ENCODE assay signal across 8 cellular contexts in the genomic region with DNA sequence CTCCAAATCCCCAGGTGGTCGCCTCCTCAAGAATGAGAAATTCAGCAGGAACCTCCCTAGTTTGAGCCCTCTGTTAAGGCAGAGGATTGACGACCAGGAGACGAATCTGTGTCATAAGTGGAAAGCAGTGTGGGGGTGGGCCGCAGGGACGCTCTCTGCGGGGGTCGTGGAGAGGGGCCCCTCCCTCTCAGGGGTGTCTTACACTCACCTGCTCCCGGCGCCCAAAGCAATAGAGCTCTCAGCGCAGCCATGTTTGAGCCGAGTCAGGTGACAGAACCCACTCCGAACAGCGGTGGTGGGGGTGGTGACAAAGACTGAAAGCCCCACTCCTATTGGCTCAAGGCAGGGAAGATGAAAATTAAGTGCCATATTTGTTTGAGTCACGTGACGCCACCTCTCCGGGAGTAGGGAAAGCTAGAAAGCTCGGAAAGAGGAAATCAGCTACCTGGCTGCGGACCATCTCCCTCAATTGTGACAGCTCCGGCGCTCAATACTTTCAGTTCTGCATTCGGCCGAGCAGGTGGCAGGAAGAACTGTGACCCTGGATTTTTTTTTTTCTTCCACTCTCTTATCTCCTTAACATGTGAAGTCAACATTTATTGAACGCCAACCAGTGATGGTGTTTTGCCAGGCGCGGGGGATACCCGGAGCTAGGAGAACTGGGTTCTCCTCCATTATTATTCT. TPM values are rescaled to one million over a fixed set of nuclear protein-coding genes. Genes with fewer than 3 reads are reported as not detected.
A peak's percentile ranks its signal among the peaks of the same experiment; 100 is the strongest.
DNase-seq lines count a peak whose midpoint lies in the region; ATAC-seq and TF ChIP-seq lines count a peak whose summit lies in the region.

ZFYVE26 (minus strand) TSS at position 265 of the 684 bp plus-strand sequence. CDS start 627 bp downstream, outside the sequence.

- peaks cover 24 to 28% of the 10 kb centered on the region in 2 experiments for H3K36me3 ChIP-seq in SK-N-SH (replicated peaks in 1 of 2; ENCODE audit: control insufficient read depth in 1 of 2, insufficient read depth in 2 of 2, low read length in 1 of 2)

- H3K27ac ChIP-seq in SK-N-SH (ENCODE audit: low read depth in 2 of 2, low read length in 1 of 2) (peak within 1 kb of the TSS; percentile 52 to 79), temporal lobe (ENCODE audit: low read depth, low read length) (peak within 1 kb of the TSS; percentile 83)

- H3K27me3 ChIP-seq in SK-N-SH (ENCODE audit: insufficient read depth): no peaks in the 10 kb centered on the region

- H3K4me1 ChIP-seq in SK-N-SH (ENCODE audit: control insufficient read depth in 1 of 2, insufficient read depth in 2 of 2, low read depth in 1 of 2, low read length in 1 of 2): peaks cover 8 to 17% of the 10 kb centered on the region in 2 experiments

- peak within 1 kb of the TSS; percentile 90 for H2AFZ ChIP-seq in SK-N-SH (ENCODE audit: low read depth)

- H3K4me3 ChIP-seq in SK-N-SH (ENCODE audit: low read depth in 2 of 2, low read length in 1 of 2): peak within 1 kb of the TSS; percentile 77 to 97

- TF ChIP-seq CTCF in SK-N-SH (IDR thresholded peaks at IDR 0.05): no peak

- H3F3A ChIP-seq in SK-N-SH (replicated peaks; ENCODE audit: insufficient read depth): no peaks in the 10 kb centered on the region

- peak within 1 kb of the TSS; percentile 76 for H3K9ac ChIP-seq in SK-N-SH

- peak; percentile 83 for ATAC-seq in HG02571 (IDR thresholded peaks at IDR 0.05; ENCODE audit: unreplicated experiment)

- H3K4me2 ChIP-seq in SK-N-SH: peak within 1 kb of the TSS; percentile 83

- peaks cover 28% of the 10 kb centered on the region for H3K79me2 ChIP-seq in SK-N-SH (ENCODE audit: insufficient read depth)

- under 1% methylated on average over 23 of the region's 26 CpGs for WGBS in SK-N-SH (ENCODE audit: low lambda C conversion rate)

- TF ChIP-seq RAD21 in SK-N-SH (IDR thresholded peaks at IDR 0.05; ENCODE audit: low read length): no peak

- H3K9me2 ChIP-seq in SK-N-SH: no peaks in the 10 kb centered on the region

- POLR2A ChIA-PET in SK-N-SH (lab: Yijun Ruan, JAX): interaction anchor here (0.6 to 1.2 kb wide), 5 partner anchors 9 to 110 kb away, joined by 3 to 7 read pairs (median 3); no protein-coding TSS in a partner anchor

- no peak for TF ChIP-seq EP300 in SK-N-SH (IDR thresholded peaks at IDR 0.05; ENCODE audit: borderline replicate concordance in 1 of 2, low read depth in 1 of 2, low read length in 1 of 2)

- H4K20me1 ChIP-seq in SK-N-SH (ENCODE audit: insufficient read depth): no peaks in the 10 kb centered on the region

- CTCF ChIA-PET in SK-N-SH (lab: Yijun Ruan, JAX): interaction anchor here (0.9 kb wide), 1 partner anchor 335 kb away, joined by 3 read pairs; no protein-coding TSS in a partner anchor

- no peaks in the 10 kb centered on the region for H3K9me3 ChIP-seq in SK-N-SH

- peak; percentile 90 for DNase-seq in GM04504 (ENCODE audit: low read depth)
- peak; percentile 95 for DNase-seq in NCI-H1048 (lab: John Stamatoyannopoulos, UW)
- peak; percentile 91 for DNase-seq in SK-N-SH
- peak; percentile 89 for DNase-seq in activated naive CD4-positive, alpha-beta T cell treated with anti-CD3 and anti-CD28 coated beads, Interleukin-2, amount 50 U/mL, for 16 hours
- DNase-seq in glomerular endothelial cell (ENCODE audit: extremely low read depth, low read depth, low spot score): peak; percentile 78
- peak; percentile 92 for DNase-seq in occipital lobe (lab: John Stamatoyannopoulos, UW)

TF ChIP-seq in SK-N-SH, 30 proteins besides CTCF, POLR2A, EP300 and RAD21 (continues in another document):
- 0 out of 2 replicates have a peak, but pooled peaks have one; percentile 7 for TF ChIP-seq RCOR1 (IDR thresholded peaks at IDR 0.05; ENCODE audit: low read length)
- TF ChIP-seq GABPA (IDR thresholded peaks at IDR 0.05; ENCODE audit: low read depth): peak; percentile 28; the same call in 1 of the 2 replicates
- TF ChIP-seq, protein P1, sequence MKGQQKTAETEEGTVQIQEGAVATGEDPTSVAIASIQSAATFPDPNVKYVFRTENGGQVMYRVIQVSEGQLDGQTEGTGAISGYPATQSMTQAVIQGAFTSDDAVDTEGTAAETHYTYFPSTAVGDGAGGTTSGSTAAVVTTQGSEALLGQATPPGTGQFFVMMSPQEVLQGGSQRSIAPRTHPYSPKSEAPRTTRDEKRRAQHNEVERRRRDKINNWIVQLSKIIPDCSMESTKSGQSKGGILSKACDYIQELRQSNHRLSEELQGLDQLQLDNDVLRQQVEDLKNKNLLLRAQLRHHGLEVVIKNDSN (IDR thresholded peaks at IDR 0.05; ENCODE audit: borderline replicate concordance, low read depth): peak; percentile 98
- peak; percentile 81 for TF ChIP-seq MXI1 (IDR thresholded peaks at IDR 0.05; ENCODE audit: low read depth, low read length)
- no peak for TF ChIP-seq FOXM1 (IDR thresholded peaks at IDR 0.05; ENCODE audit: low read depth)
- no peak for TF ChIP-seq SMC3 (IDR thresholded peaks at IDR 0.05; ENCODE audit: low read depth, low read length)
- TF ChIP-seq TCF12 (IDR thresholded peaks at IDR 0.05): peak; percentile 22; the same call in 1 of the 2 replicates
- peak; percentile 64; the same call in 1 of the 2 replicates for TF ChIP-seq SIN3A (IDR thresholded peaks at IDR 0.05; ENCODE audit: borderline replicate concordance, low read depth, low read length)
- TF ChIP-seq POLR2AphosphoS5 (IDR thresholded peaks at IDR 0.05; ENCODE audit: low read depth, low read length): peak; percentile 72; the same call in 1 of the 2 replicates
- TF ChIP-seq EZH2phosphoT487 (IDR thresholded peaks at IDR 0.05; ENCODE audit: borderline replicate concordance, low read depth): no peak
- TF ChIP-seq RXRA (IDR thresholded peaks at IDR 0.05; ENCODE audit: borderline replicate concordance, low read depth): no peak
- TF ChIP-seq JUND (IDR thresholded peaks at IDR 0.05): no peak; the same call in 1 of the 2 replicates
- TF ChIP-seq GATA2 (CRISPR knock-in tag; IDR thresholded peaks at IDR 0.05): no peak
- no peak for TF ChIP-seq NRF1 (IDR thresholded peaks at IDR 0.05; ENCODE audit: low read depth, low read length)
- TF ChIP-seq FOXJ3 (CRISPR knock-in tag; IDR thresholded peaks at IDR 0.05): no peak
- TF ChIP-seq TEAD4 (IDR thresholded peaks at IDR 0.05; ENCODE audit: borderline replicate concordance, insufficient read depth): no peak
- peak; percentile 97 for TF ChIP-seq YY1 (IDR thresholded peaks at IDR 0.05; ENCODE audit: low read depth)
- no peak for TF ChIP-seq ZBTB33 (IDR thresholded peaks at IDR 0.05; ENCODE audit: borderline replicate concordance, low read depth)
- peak; percentile 72 for TF ChIP-seq MAX (IDR thresholded peaks at IDR 0.05; ENCODE audit: low read depth)
- no peak for TF ChIP-seq MEF2A (IDR thresholded peaks at IDR 0.05; ENCODE audit: borderline replicate concordance, low read depth)
- TF ChIP-seq, protein P2, sequence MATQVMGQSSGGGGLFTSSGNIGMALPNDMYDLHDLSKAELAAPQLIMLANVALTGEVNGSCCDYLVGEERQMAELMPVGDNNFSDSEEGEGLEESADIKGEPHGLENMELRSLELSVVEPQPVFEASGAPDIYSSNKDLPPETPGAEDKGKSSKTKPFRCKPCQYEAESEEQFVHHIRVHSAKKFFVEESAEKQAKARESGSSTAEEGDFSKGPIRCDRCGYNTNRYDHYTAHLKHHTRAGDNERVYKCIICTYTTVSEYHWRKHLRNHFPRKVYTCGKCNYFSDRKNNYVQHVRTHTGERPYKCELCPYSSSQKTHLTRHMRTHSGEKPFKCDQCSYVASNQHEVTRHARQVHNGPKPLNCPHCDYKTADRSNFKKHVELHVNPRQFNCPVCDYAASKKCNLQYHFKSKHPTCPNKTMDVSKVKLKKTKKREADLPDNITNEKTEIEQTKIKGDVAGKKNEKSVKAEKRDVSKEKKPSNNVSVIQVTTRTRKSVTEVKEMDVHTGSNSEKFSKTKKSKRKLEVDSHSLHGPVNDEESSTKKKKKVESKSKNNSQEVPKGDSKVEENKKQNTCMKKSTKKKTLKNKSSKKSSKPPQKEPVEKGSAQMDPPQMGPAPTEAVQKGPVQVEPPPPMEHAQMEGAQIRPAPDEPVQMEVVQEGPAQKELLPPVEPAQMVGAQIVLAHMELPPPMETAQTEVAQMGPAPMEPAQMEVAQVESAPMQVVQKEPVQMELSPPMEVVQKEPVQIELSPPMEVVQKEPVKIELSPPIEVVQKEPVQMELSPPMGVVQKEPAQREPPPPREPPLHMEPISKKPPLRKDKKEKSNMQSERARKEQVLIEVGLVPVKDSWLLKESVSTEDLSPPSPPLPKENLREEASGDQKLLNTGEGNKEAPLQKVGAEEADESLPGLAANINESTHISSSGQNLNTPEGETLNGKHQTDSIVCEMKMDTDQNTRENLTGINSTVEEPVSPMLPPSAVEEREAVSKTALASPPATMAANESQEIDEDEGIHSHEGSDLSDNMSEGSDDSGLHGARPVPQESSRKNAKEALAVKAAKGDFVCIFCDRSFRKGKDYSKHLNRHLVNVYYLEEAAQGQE (IDR thresholded peaks at IDR 0.05; ENCODE audit: low read depth, low read length): peak; percentile 21; the same call in 1 of the 2 replicates

RNA-seq across cellular contexts. Expression of gene ZFYVE26, which starts in this region (rescaled TPM):
- 5.6 and 7.7 TPM in 2 replicates for polyA plus RNA-seq in SK-N-SH (2012; rRNA removed)
- polyA plus RNA-seq in SK-N-SH (2012; cell fraction: cytosol; rRNA removed): 2.9 and 4.0 TPM in 2 replicates
- polyA plus RNA-seq in SK-N-SH (2012; cell fraction: nucleus; rRNA removed): 15.8 and 21.0 TPM in 2 replicates
- total RNA-seq in glomerular endothelial cell (18.8 and 34.1 TPM in 2 replicates), occipital lobe (22.0 TPM), temporal lobe (21.4 TPM)

Comparison
In these comparisons a context has a peak if more than half of its experiments do, and no peak if none do; other contexts are left out.
1. Peak in every context shown above with its lines: DNase-seq, ATAC-seq, H3K4me3 ChIP-seq and H3K27ac ChIP-seq.